8 cellular contexts compared by ENCODE assay signal in genomic region chr13:20713014-20713376, GRCh38. TPM values are rescaled to one million over a fixed set of nuclear protein-coding genes. Genes with fewer than 3 reads are reported as not detected.
DNase-seq lines count a peak whose midpoint lies in the region; ATAC-seq and TF ChIP-seq lines count a peak whose summit lies in the region.

No MANE protein-coding gene starts in this region.

- H3K9me3 Mint-ChIP-seq in T-helper 2 cell treated with Interferon-gamma antibody and Interleukin-4, amounts not matched to agents 5 μg/mL and 100 μg/mL, for 36 hours = no peaks in the 10 kb centered on the region

- H3K4me1 Mint-ChIP-seq in T-helper 2 cell treated with Interferon-gamma antibody and Interleukin-4, amounts not matched to agents 5 μg/mL and 100 μg/mL, for 36 hours (ENCODE audit: low read depth) = peaks cover 5% of the 10 kb centered on the region

- H3K27me3 Mint-ChIP-seq in T-helper 2 cell treated with Interferon-gamma antibody and Interleukin-4, amounts not matched to agents 5 μg/mL and 100 μg/mL, for 36 hours (ENCODE audit: low read depth) = peaks cover 14% of the 10 kb centered on the region

- no peak overlapping the region for H3K27ac Mint-ChIP-seq in T-helper 2 cell treated with Interferon-gamma antibody and Interleukin-4, amounts not matched to agents 5 μg/mL and 100 μg/mL, for 36 hours

- H3K4me3 ChIP-seq in ascending aorta (peak overlapping the region; percentile 32 to 61), transverse colon (peak overlapping the region in 2 of 4 donors; percentile 10 to 33)

- H3K27ac ChIP-seq in ascending aorta (peak overlapping the region; percentile 74 to 80), transverse colon (peak overlapping the region in 3 of 4 donors; percentile 19 to 40 (median 22))

- TF ChIP-seq EP300 in transverse colon (IDR thresholded peaks at IDR 0.05; ENCODE audit: low read depth) = no peak

- TF ChIP-seq POLR2A in transverse colon (IDR thresholded peaks at IDR 0.05) = no peak

- H3K9me3 ChIP-seq in ascending aorta (no peaks in the 10 kb centered on the region), transverse colon (no peaks in the 10 kb centered on the region)

- DNase-seq in T-helper 2 cell treated with Interferon-gamma antibody and Interleukin-4, amounts not matched to agents 5 μg/mL and 100 μg/mL, for 36 hours (ENCODE audit: low spot score) = no peak
- no peak for DNase-seq in T-helper 2 cell
- DNase-seq in ascending aorta (ENCODE audit: low spot score in 2 of 2) = no peak
- no peak for DNase-seq in left colon
- no peak for DNase-seq in transverse colon
- no peak for DNase-seq in anterior cingulate cortex (lab: John Stamatoyannopoulos, UW)
- no peak for DNase-seq in NOMO-1 treated with DMSO at 0.1 percent for 48 hours (lab: John Stamatoyannopoulos, UW; ENCODE audit: unreplicated experiment)
- DNase-seq in stimulated activated naive CD8-positive, alpha-beta T cell treated with anti-CD3 and anti-CD28 coated beads, Interleukin-15, Interleukin-2, amounts not matched to agents 100 U/mL and 50 U/mL, for 24 hours = no peak

- H3K36me3 Mint-ChIP-seq in T-helper 2 cell treated with Interferon-gamma antibody and Interleukin-4, amounts not matched to agents 5 μg/mL and 100 μg/mL, for 36 hours (ENCODE audit: low read depth) = no peaks in the 10 kb centered on the region

- in situ Hi-C loops in transverse colon (cut with MboI; ENCODE audit: low pct_ligation_motif_present in 1 of 4, low pct_unique_long_range_greater_than_20kb in 1 of 4, low sequenced_read_pairs in 3 of 4) = loop anchor here in 3 of 4 donors (10.0 to 25.0 kb wide), 6 partner anchors 99 to 374 kb away; partner anchors contain the start of gene XPO4 (in 2 of the 3)

- peaks cover 3 to 26% of the 10 kb centered on the region in 2 donors for H3K4me1 ChIP-seq in ascending aorta
- H3K4me1 ChIP-seq in transverse colon = peaks cover 0 to 14% (median 9%) of the 10 kb centered on the region in 4 donors

- ATAC-seq in left colon = peak; percentile 33
- ATAC-seq in stimulated activated naive CD8-positive, alpha-beta T cell treated with anti-CD3 and anti-CD28 coated beads, Interleukin-15, Interleukin-2, amounts not matched to agents 100 U/mL and 50 U/mL, for 24 hours = no peak

- no peaks in the 10 kb centered on the region for H3K27me3 ChIP-seq in ascending aorta
- H3K27me3 ChIP-seq in transverse colon = peaks cover 5% of the 10 kb centered on the region

- H3K36me3 ChIP-seq in ascending aorta (no peaks in the 10 kb centered on the region), transverse colon (no peaks in the 10 kb centered on the region)

- TF ChIP-seq CTCF in ascending aorta (IDR thresholded peaks at IDR 0.05) = no peak
- no peak for TF ChIP-seq CTCF in transverse colon (IDR thresholded peaks at IDR 0.05)

- H3K4me3 Mint-ChIP-seq in T-helper 2 cell treated with Interferon-gamma antibody and Interleukin-4, amounts not matched to agents 5 μg/mL and 100 μg/mL, for 36 hours = peak overlapping the region; percentile 41

- WGBS in transverse colon (ENCODE audit: low coverage in 1 of 2), 2 donors = 14 to 51% methylated on average over 11 of the region's 11 CpGs

- intact Hi-C loops in ascending aorta (cut with DNase I) = loop anchor here (5.0 to 10.0 kb wide), 4 partner anchors 189 to 362 kb away; partner anchors contain the start of gene XPO4
- intact Hi-C loops in left colon (cut with DNase I, micrococcal nuclease) = loop anchor here in 1 of 2 donors (5.0 to 10.0 kb wide), 2 partner anchors 114 to 212 kb away; no protein-coding TSS in a partner anchor
- intact Hi-C loops in transverse colon (cut with DNase I; ENCODE audit: low total_unique reads) = loop anchor here (5.0 to 10.0 kb wide), 2 partner anchors 112 to 209 kb away; no protein-coding TSS in a partner anchor

RNA-seq across cellular contexts. Expression of gene IL17D, which starts 9.5 kb away (rescaled TPM):
- total RNA-seq in ascending aorta (not detected), left colon (1 to 10 TPM; 1.2 to 1.7 TPM), transverse colon (1 to 10 TPM in 2 of 4 donors, not detected in 2; 1.1 to 1.4 TPM)
